In genomic region chr2:157839162-157839801, GRCh38 we compare ENCODE assay signal across 8 cellular contexts.
DNase-seq lines count a peak whose midpoint lies in the region; ATAC-seq lines count a peak whose summit lies in the region.

No MANE protein-coding gene starts in this region.

- DNase-seq in COLO668 (lab: John Stamatoyannopoulos, UW; ENCODE audit: unreplicated experiment), result peak; percentile 74
- DNase-seq in NCI-H187 treated with DMSO at 0.1 percent for 48 hours (lab: John Stamatoyannopoulos, UW), result peak; percentile 71
- DNase-seq in astrocyte of the hippocampus (ENCODE audit: low read depth, low spot score), result peak; percentile 62
- DNase-seq in kidney tubule cell (ENCODE audit: low spot score), result peak; percentile 25
- no peak for DNase-seq in NCI-H226
- no peak for DNase-seq in GM19240 (ENCODE audit: insufficient read length, low spot score)

- ATAC-seq in GM21786 (IDR thresholded peaks at IDR 0.05; ENCODE audit: unreplicated experiment) (no peak), HG03175 (IDR thresholded peaks at IDR 0.05; ENCODE audit: unreplicated experiment) (no peak)

Comparison
In these comparisons a context has a peak if more than half of its experiments do, and no peak if none do; other contexts are left out.
1. DNase-seq: peak in COLO668 (single experiment), NCI-H187 treated with DMSO at 0.1 percent for 48 hours (single experiment), astrocyte of the hippocampus (single experiment) and kidney tubule cell (single experiment); none in NCI-H226 (single experiment) and GM19240 (single experiment).